In genomic region chr15:98442901-98443300, GRCh38 we compare ENCODE assay signal across 13 cellular contexts.
"Had no signal": no experiment of that assay in that cellular context is flagged by ENCODE, and none has a peak within 500 bp of the region (broad histone marks: within the 10 kb centered on the region; RNA-seq: fewer than 3 reads in every experiment).

No MANE protein-coding gene starts in this region.

- H3K9me3 ChIP-seq: lower lobe of right lung, stomach, thoracic aorta, uterus had no signal

- H3K27ac ChIP-seq: brain microvascular endothelial cell, lower lobe of right lung, stomach, thoracic aorta, uterus had no signal

- H3K27me3 ChIP-seq: brain microvascular endothelial cell, uterus had no signal

- H3K4me3 Mint-ChIP-seq: activated CD8-positive, alpha-beta memory T cell treated with anti-CD3 and anti-CD28 coated beads, Interleukin-2, amount 10 ng/mL, durations not matched to agents 7 days and 5 days; activated naive CD4-positive, alpha-beta T cell treated with anti-CD3 and anti-CD28 coated beads, Interleukin-2, amount 50 U/mL, for 24 hours; activated T-cell treated with anti-CD3 and anti-CD28 coated beads, Interleukin-2, amount 50 U/mL, for 24 hours; natural killer cell had no signal

- H3K9me3 Mint-ChIP-seq: activated naive CD4-positive, alpha-beta T cell treated with anti-CD3 and anti-CD28 coated beads, Interleukin-2, amount 50 U/mL, for 24 hours; activated T-cell treated with anti-CD3 and anti-CD28 coated beads, Interleukin-2, amount 50 U/mL, for 24 hours; natural killer cell had no signal

- DNase-seq: activated CD4-positive, CD25-positive, alpha-beta regulatory T cell treated with anti-CD3 and anti-CD28 coated beads, Interleukin-2, amount 50 U/mL, for 72 hours; activated effector memory CD4-positive, alpha-beta T cell treated with Interleukin-2 at 50 U/mL for 16 hours; effector memory CD4-positive, alpha-beta T cell; left cardiac atrium; lower lobe of right lung had no signal

- H3K4me3 ChIP-seq: lower lobe of right lung, stomach, thoracic aorta, uterus had no signal

- H3K27ac Mint-ChIP-seq: activated CD8-positive, alpha-beta memory T cell treated with anti-CD3 and anti-CD28 coated beads, Interleukin-2, amount 10 ng/mL, durations not matched to agents 7 days and 5 days; activated naive CD4-positive, alpha-beta T cell treated with anti-CD3 and anti-CD28 coated beads, Interleukin-2, amount 50 U/mL, for 24 hours; activated T-cell treated with anti-CD3 and anti-CD28 coated beads, Interleukin-2, amount 50 U/mL, for 24 hours; natural killer cell had no signal

- H3K36me3 ChIP-seq: brain microvascular endothelial cell, lower lobe of right lung, stomach, thoracic aorta, uterus had no signal

- H3K27me3 Mint-ChIP-seq: activated CD8-positive, alpha-beta memory T cell treated with anti-CD3 and anti-CD28 coated beads, Interleukin-2, amount 10 ng/mL, durations not matched to agents 7 days and 5 days had no signal

- H3K36me3 Mint-ChIP-seq: activated CD8-positive, alpha-beta memory T cell treated with anti-CD3 and anti-CD28 coated beads, Interleukin-2, amount 10 ng/mL, durations not matched to agents 7 days and 5 days; activated naive CD4-positive, alpha-beta T cell treated with anti-CD3 and anti-CD28 coated beads, Interleukin-2, amount 50 U/mL, for 24 hours; natural killer cell had no signal

- H3K4me1 ChIP-seq: lower lobe of right lung, uterus had no signal

- H3K4me1 Mint-ChIP-seq: activated naive CD4-positive, alpha-beta T cell treated with anti-CD3 and anti-CD28 coated beads, Interleukin-2, amount 50 U/mL, for 24 hours had no signal
